ENCODE assay signal across 8 cellular contexts in the genomic region with DNA sequence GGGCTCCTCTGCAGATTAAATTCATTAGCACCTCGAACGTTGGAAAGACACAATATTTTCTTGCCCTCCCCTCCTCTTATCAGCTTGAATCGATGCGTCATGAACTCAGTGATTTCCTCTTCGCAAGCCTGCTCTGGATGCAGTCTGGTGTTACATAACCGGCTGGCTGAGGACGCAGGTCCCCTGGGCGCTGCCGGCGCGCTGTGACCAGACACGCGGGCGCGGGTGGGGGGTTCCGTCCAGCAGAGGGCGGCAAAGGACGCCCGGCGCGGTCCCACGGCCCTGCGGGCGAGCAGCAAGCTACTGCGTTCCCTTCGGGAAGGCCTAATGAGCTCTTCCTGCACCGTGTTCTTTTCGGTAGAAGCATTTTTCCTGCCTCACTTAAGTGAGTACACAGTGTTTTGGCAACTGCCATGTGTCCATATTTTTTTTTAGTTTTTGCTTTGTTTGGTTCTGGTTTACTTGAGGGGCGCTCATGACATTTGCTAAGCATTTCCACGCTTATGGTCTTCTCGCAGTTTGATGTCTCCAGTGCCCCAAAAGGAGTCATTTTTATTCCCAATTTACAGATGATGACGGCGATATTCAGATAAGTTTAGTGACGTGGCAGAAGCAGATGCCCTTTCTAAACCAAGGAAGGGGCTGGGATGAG.
A peak's percentile ranks its signal among the peaks of the same experiment; 100 is the strongest.
DNase-seq lines count a peak whose midpoint lies in the region; ATAC-seq and TF ChIP-seq lines count a peak whose summit lies in the region.

No MANE protein-coding gene starts in this region.

- H3K36me3 Mint-ChIP-seq in activated naive CD8-positive, alpha-beta T cell treated with anti-CD3 and anti-CD28 coated beads for 36 hours: no peaks in the 10 kb centered on the region
- no peaks in the 10 kb centered on the region for H3K36me3 Mint-ChIP-seq in type B pancreatic cell

- POLR2A ChIA-PET in GM10248 (lab: Yijun Ruan, JAX): no interaction called here

- TF ChIP-seq POLR2A in NB4 (IDR thresholded peaks at IDR 0.05; ENCODE audit: extremely low read depth, insufficient read length): no peak

- no peaks in the 10 kb centered on the region for H3K9me3 Mint-ChIP-seq in activated naive CD8-positive, alpha-beta T cell treated with anti-CD3 and anti-CD28 coated beads for 36 hours
- H3K9me3 Mint-ChIP-seq in type B pancreatic cell: no peaks in the 10 kb centered on the region

- intact Hi-C loops in Right ventricle myocardium inferior (cut with DNase I): loop anchor here (1.0 to 2.0 kb wide), 3 partner anchors 102 to 249 kb away; no protein-coding TSS in a partner anchor

- H3K4me1 Mint-ChIP-seq in activated naive CD8-positive, alpha-beta T cell treated with anti-CD3 and anti-CD28 coated beads for 36 hours: peaks cover 10% of the 10 kb centered on the region
- H3K4me1 Mint-ChIP-seq in type B pancreatic cell (ENCODE audit: unreplicated experiment): peaks cover 44% of the 10 kb centered on the region

- DNase-seq in GM10248 (ENCODE audit: extremely low spot score) (peak; percentile 85), NB4 (ENCODE audit: low read depth) (peak; percentile 95), SKM-1 (lab: John Stamatoyannopoulos, UW; ENCODE audit: unreplicated experiment) (peak; percentile 79), Right ventricle myocardium inferior (ENCODE audit: missing footprints) (peak; percentile 95), pons (ENCODE audit: low spot score) (peak; percentile 85), type B pancreatic cell (ENCODE audit: extremely low spot score, unreplicated experiment) (peak; percentile 91)
- DNase-seq in activated naive CD8-positive, alpha-beta T cell treated with anti-CD3 and anti-CD28 coated beads for 36 hours: peak; percentile 80

- H3K27ac Mint-ChIP-seq in activated naive CD8-positive, alpha-beta T cell treated with anti-CD3 and anti-CD28 coated beads for 36 hours: no peak overlapping the region
- peak overlapping the region; percentile 42 for H3K27ac Mint-ChIP-seq in type B pancreatic cell

- H3K4me3 Mint-ChIP-seq in activated naive CD8-positive, alpha-beta T cell treated with anti-CD3 and anti-CD28 coated beads for 36 hours: no peak overlapping the region
- peak overlapping the region; percentile 62 for H3K4me3 Mint-ChIP-seq in type B pancreatic cell

- TF ChIP-seq CTCF in GM10248 (IDR thresholded peaks at IDR 0.05; ENCODE audit: control extremely low read depth, extremely low read depth, low read depth, missing control alignments): peak; percentile 89
- TF ChIP-seq CTCF in NB4 (IDR thresholded peaks at IDR 0.05; ENCODE audit: low read depth, low read length): peak; percentile 76
- TF ChIP-seq CTCF in type B pancreatic cell (conservative IDR thresholded peaks at IDR 0.05): peak; percentile 99

- CTCF ChIA-PET in GM10248 (lab: Yijun Ruan, JAX): interaction anchor here (0.6 to 15.5 kb wide), 78 partner anchors 9 to 1733 kb away, joined by 3 to 237 read pairs (median 4); partner anchors contain the start of genes MBNL2 and RAP2A

- peaks cover 13% of the 10 kb centered on the region for H3K27me3 Mint-ChIP-seq in activated naive CD8-positive, alpha-beta T cell treated with anti-CD3 and anti-CD28 coated beads for 36 hours
- H3K27me3 Mint-ChIP-seq in type B pancreatic cell: peaks cover 4% of the 10 kb centered on the region

- no peak overlapping the region for H3K4me3 ChIP-seq in NB4 (ENCODE audit: low read depth, low read length)

- peak; percentile 92 for ATAC-seq in HG02571 (IDR thresholded peaks at IDR 0.05; ENCODE audit: unreplicated experiment)
- peak; percentile 98 for ATAC-seq in Right ventricle myocardium inferior
